ENCODE assay signal across 9 cellular contexts in genomic region chr19:48815870-48816501, GRCh38. TPM values are rescaled to one million over a fixed set of nuclear protein-coding genes. Genes with fewer than 3 reads are reported as not detected.
DNase-seq lines count a peak whose midpoint lies in the region; ATAC-seq, FAIRE-seq and TF ChIP-seq lines count a peak whose summit lies in the region.
"Had no signal": no experiment of that assay in that cellular context is flagged by ENCODE, and none has a peak within 500 bp of the region (broad histone marks: within the 10 kb centered on the region; RNA-seq: fewer than 3 reads in every experiment).

No MANE protein-coding gene starts in this region.

- no peak overlapping the region for H3K4me2 ChIP-seq in Karpas-422 (ENCODE audit: low read depth, low read length, poor library complexity, severe bottlenecking)

- no peaks in the 10 kb centered on the region for H3K79me2 ChIP-seq in Karpas-422 (ENCODE audit: low read length)

- no peaks in the 10 kb centered on the region for H3K9me2 ChIP-seq in Karpas-422 (replicated peaks; ENCODE audit: insufficient read depth, low read length)

- H3K27me3 ChIP-seq in Karpas-422 (ENCODE audit: low read length): no peaks in the 10 kb centered on the region
- H3K27me3 ChIP-seq: Peyer's patch had no signal

- no peak for ATAC-seq in GM19467 (IDR thresholded peaks at IDR 0.05; ENCODE audit: unreplicated experiment)

- no peak overlapping the region for H3K4me3 ChIP-seq in AG10803 (ENCODE audit: low read length)
- no peak overlapping the region for H3K4me3 ChIP-seq in kidney (ENCODE audit: low read length in 2 of 2)
- no peak overlapping the region for H3K4me3 ChIP-seq in Karpas-422 (ENCODE audit: low read length)
- H3K4me3 ChIP-seq: Peyer's patch had no signal

- CTCF ChIA-PET in GM10248 (lab: Yijun Ruan, JAX): interaction anchor here (1.0 to 8.4 kb wide), 7 partner anchors 9 to 156 kb away, joined by 3 to 54 read pairs (median 6); partner anchors contain the start of gene HSD17B14

- FAIRE-seq in kidney (lab: Jason Lieb, UNC): no peak

- H4K20me1 ChIP-seq in Karpas-422 (ENCODE audit: insufficient read depth, low read depth, low read length): no peaks in the 10 kb centered on the region

- POLR2A ChIA-PET in GM10248 (lab: Yijun Ruan, JAX): no interaction called here

- H3K27ac ChIP-seq in kidney (ENCODE audit: low read depth in 2 of 2, low read length in 2 of 2): peak overlapping the region; percentile 71 to 87
- H3K27ac ChIP-seq in Karpas-422 (ENCODE audit: low read length): no peak overlapping the region

- intact Hi-C loops in kidney (cut with DNase I): no loop called here

- H3K36me3 ChIP-seq in kidney (ENCODE audit: control insufficient read depth in 1 of 2, insufficient read depth in 2 of 2, low read length in 2 of 2) (peaks cover 0 to 2% of the 10 kb centered on the region in 2 donors), Karpas-422 (ENCODE audit: insufficient read depth, low read length) (no peaks in the 10 kb centered on the region)
- H3K36me3 ChIP-seq: Peyer's patch had no signal

- DNase-seq in AG10803 (ENCODE audit: low read depth) (peak; percentile 45), GM10248 (ENCODE audit: extremely low spot score) (peak; percentile 48), RPMI7951 (ENCODE audit: low read depth) (peak; percentile 39), kidney (no peak), anterior cingulate cortex (lab: John Stamatoyannopoulos, UW) (no peak), Karpas-422 (no peak), SHP77 treated with DMSO at 0.1 percent for 48 hours (lab: John Stamatoyannopoulos, UW) (no peak)
- DNase-seq: Peyer's patch had no signal

- no peak overlapping the region for H2AFZ ChIP-seq in Karpas-422 (ENCODE audit: low read length)

- H3K9ac ChIP-seq in kidney (ENCODE audit: low read length in 2 of 2): no peak overlapping the region
- no peak overlapping the region for H3K9ac ChIP-seq in Karpas-422 (ENCODE audit: low read length)

- H3K9me3 ChIP-seq in kidney (ENCODE audit: control insufficient read depth in 1 of 2, low read length in 2 of 2): no peaks in the 10 kb centered on the region
- no peaks in the 10 kb centered on the region for H3K9me3 ChIP-seq in Karpas-422 (ENCODE audit: low read length)
- H3K9me3 ChIP-seq: Peyer's patch had no signal

- 0 out of 2 replicates have a peak, but pooled peaks have one; percentile 4 for TF ChIP-seq CTCF in AG10803 (conservative IDR thresholded peaks at IDR 0.05; ENCODE audit: low read length)
- no peak for TF ChIP-seq CTCF in GM10248 (IDR thresholded peaks at IDR 0.05; ENCODE audit: control extremely low read depth, extremely low read depth, low read depth, missing control alignments)
- TF ChIP-seq CTCF in kidney (IDR thresholded peaks at IDR 0.05; ENCODE audit: borderline replicate concordance, extremely low read depth, insufficient read depth): no peak

- H3K4me1 ChIP-seq in kidney (ENCODE audit: control insufficient read depth in 1 of 2, insufficient read depth in 1 of 2, low read depth in 1 of 2, low read length in 2 of 2) (peaks cover 10 to 14% of the 10 kb centered on the region in 2 donors), Karpas-422 (ENCODE audit: low read length) (peaks cover 12% of the 10 kb centered on the region)

RNA-seq across cellular contexts. Expression of gene BCAT2, which starts 5.2 kb away (rescaled TPM):
- 61.9 and 63.8 TPM in 2 replicates for total RNA-seq in RPMI7951 (2014; rRNA removed; shearing (Covaris generic))
- 55.3 TPM for total RNA-seq in kidney
- polyA plus RNA-seq in kidney (ENCODE audit: insufficient read depth, low read depth, low replicate concordance): 69.4 TPM
- total RNA-seq in Karpas-422 (2014; rRNA removed; shearing (Covaris generic); ENCODE audit: low replicate concordance): 45.9 and 74.6 TPM in 2 replicates

RNA-seq across cellular contexts. Expression of gene HSD17B14, which starts 20.3 kb away (rescaled TPM):
- total RNA-seq in RPMI7951 (2014; rRNA removed; shearing (Covaris generic)): 0.84 and 3.0 TPM in 2 replicates
- 5.2 TPM for total RNA-seq in kidney
- 141 TPM for polyA plus RNA-seq in kidney (ENCODE audit: insufficient read depth, low read depth, low replicate concordance)
- 1.0 and 1.9 TPM in 2 replicates for total RNA-seq in Karpas-422 (2014; rRNA removed; shearing (Covaris generic); ENCODE audit: low replicate concordance)

RNA-seq across cellular contexts. Expression of gene PLEKHA4, which starts 52.4 kb away (rescaled TPM):
- total RNA-seq in RPMI7951 (2014; rRNA removed; shearing (Covaris generic)): 1.8 and 4.4 TPM in 2 replicates
- 79.1 TPM for total RNA-seq in kidney
- 22.9 TPM for polyA plus RNA-seq in kidney (ENCODE audit: insufficient read depth, low read depth, low replicate concordance)
- total RNA-seq in Karpas-422 (2014; rRNA removed; shearing (Covaris generic); ENCODE audit: low replicate concordance): not detected in 2 replicates

RNA-seq across cellular contexts. Expression of gene PPP1R15A, which starts 56.2 kb away (rescaled TPM):
- total RNA-seq in RPMI7951 (2014; rRNA removed; shearing (Covaris generic)): 25.7 and 27.3 TPM in 2 replicates
- 45.1 TPM for total RNA-seq in kidney
- polyA plus RNA-seq in kidney (ENCODE audit: insufficient read depth, low read depth, low replicate concordance): 24.7 TPM
- total RNA-seq in Karpas-422 (2014; rRNA removed; shearing (Covaris generic); ENCODE audit: low replicate concordance): 22.6 and 31.3 TPM in 2 replicates

Comparison
In these comparisons a context has a peak if more than half of its experiments do, and no peak if none do; other contexts are left out.
1. DNase-seq: peak in AG10803 (single experiment), GM10248 (single experiment) and RPMI7951 (single experiment); none in kidney (single experiment), anterior cingulate cortex (0 of 58), Karpas-422 (single experiment) and SHP77 treated with DMSO at 0.1 percent for 48 hours (single experiment).
2. RNA of gene PLEKHA4, which starts 52.4 kb away (total RNA-seq): 79.1 TPM in kidney (single experiment); 1.8 to 4.4 TPM in RPMI7951 and not detected in Karpas-422; every median in the first group is over 10 times any median in the second.